ENCODE assay signal across 1 cellular context in the genomic region with DNA sequence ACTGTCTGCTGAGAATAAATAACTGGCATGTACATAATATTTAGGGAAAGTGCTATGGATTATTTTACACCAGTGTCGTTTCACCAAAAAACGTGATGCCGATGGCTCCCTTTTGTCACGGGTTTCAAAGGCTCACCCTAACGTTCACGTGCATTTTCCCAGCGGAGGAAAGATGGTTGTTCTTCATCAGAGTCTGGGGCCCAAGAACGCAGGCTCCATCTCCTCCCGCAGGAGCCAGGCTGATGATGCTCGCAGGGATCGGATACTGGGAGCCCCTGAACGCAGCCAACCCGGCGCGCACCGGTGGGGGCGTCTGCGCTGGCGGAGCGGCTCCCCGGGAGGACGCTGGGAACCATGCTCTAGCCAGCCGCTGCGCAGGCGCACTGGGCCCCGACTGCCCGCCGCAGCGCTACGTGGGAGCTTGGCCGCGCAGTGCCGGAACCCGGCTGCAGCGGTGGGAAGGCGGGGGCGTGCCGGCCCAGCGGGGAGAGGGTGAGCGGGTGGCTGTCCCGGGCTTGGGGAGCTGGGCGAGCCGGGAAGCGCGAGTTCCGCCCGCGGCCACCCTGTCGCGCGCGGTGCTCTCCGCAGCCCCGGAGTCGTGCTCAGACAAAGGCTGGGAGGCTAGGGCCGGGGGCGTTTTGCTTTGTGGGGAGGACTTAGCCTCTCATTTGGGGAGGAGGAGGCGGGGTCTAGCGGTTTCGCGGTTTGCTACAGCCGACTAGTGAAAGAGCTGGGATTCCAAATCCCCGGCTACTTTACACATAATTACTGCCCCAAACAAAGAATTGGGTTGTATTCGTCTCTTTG.
A peak's percentile ranks its signal among the peaks of the same experiment; 100 is the strongest.
TF ChIP-seq lines count a peak whose summit lies in the region.

Gene ZFP69B, plus strand, starts transcription at position 793 of the 807 bp plus-strand sequence. CDS start 486 bp downstream, outside the sequence.

TF ChIP-seq in HEK293, 187 proteins besides CTCF, POLR2A, EP300 and RAD21 (continued from another document and continues in another):
- TF ChIP-seq PRDM4 (tag by site-specific recombination; IDR thresholded peaks at IDR 0.05) (peak; percentile 65; the same call in 1 of the 2 replicates), ZBTB1 (tag by site-specific recombination; IDR thresholded peaks at IDR 0.05) (no peak), ZNF184 (tag by site-specific recombination; IDR thresholded peaks at IDR 0.05) (0 out of 2 replicates have a peak, but pooled peaks have one; percentile 57), ZNF639 (tag by site-specific recombination; IDR thresholded peaks at IDR 0.05) (no peak), ZNF274 (IDR thresholded peaks at IDR 0.05; ENCODE audit: low read length) (no peak), ZNF274 (tag by site-specific recombination; IDR thresholded peaks at IDR 0.05; ENCODE audit: borderline replicate concordance) (no peak), OVOL3 (tag by site-specific recombination; IDR thresholded peaks at IDR 0.05) (no peak), ZNF350 (tag by site-specific recombination; IDR thresholded peaks at IDR 0.05) (no peak), ZNF223 (tag by site-specific recombination; IDR thresholded peaks at IDR 0.05) (no peak), EGR2 (tag by site-specific recombination; IDR thresholded peaks at IDR 0.05; ENCODE audit: low read depth) (peak; percentile 95), ZBTB20 (tag by site-specific recombination; IDR thresholded peaks at IDR 0.05) (peak; percentile 97), ZSCAN16 (tag by site-specific recombination; IDR thresholded peaks at IDR 0.05) (0 out of 2 replicates have a peak, but pooled peaks have one; percentile 22), ZIC2 (tag by site-specific recombination; IDR thresholded peaks at IDR 0.05) (peak; percentile 80), ZNF2 (tag by site-specific recombination; IDR thresholded peaks at IDR 0.05) (no peak; the same call in 1 of the 2 replicates), ZNF239 (tag by site-specific recombination; IDR thresholded peaks at IDR 0.05) (no peak), ZNF324 (tag by site-specific recombination; IDR thresholded peaks at IDR 0.05) (0 out of 2 replicates have a peak, but pooled peaks have one; percentile 19), ZNF157 (tag by site-specific recombination; IDR thresholded peaks at IDR 0.05) (no peak), ZNF24 (tag by site-specific recombination; IDR thresholded peaks at IDR 0.05) (no peak), ZNF558 (tag by site-specific recombination; IDR thresholded peaks at IDR 0.05) (no peak), PRDM10 (tag by site-specific recombination; IDR thresholded peaks at IDR 0.05) (no peak; the same call in 1 of the 2 replicates), ZNF311 (tag by site-specific recombination; IDR thresholded peaks at IDR 0.05; ENCODE audit: borderline replicate concordance) (no peak), ZNF211 (tag by site-specific recombination; IDR thresholded peaks at IDR 0.05; ENCODE audit: low read depth) (no peak), TCF7L2 (IDR thresholded peaks at IDR 0.05; ENCODE audit: borderline replicate concordance, low read depth, low read length) (no peak), TSHZ1 (tag by site-specific recombination; IDR thresholded peaks at IDR 0.05; ENCODE audit: borderline replicate concordance) (no peak), ZNF843 (tag by site-specific recombination; IDR thresholded peaks at IDR 0.05) (no peak), GLI2 (tag by site-specific recombination; IDR thresholded peaks at IDR 0.05; ENCODE audit: borderline replicate concordance, low read depth) (no peak), ZNF555 (tag by site-specific recombination; conservative IDR thresholded peaks at IDR 0.05) (no peak), ZNF670 (tag by site-specific recombination; IDR thresholded peaks at IDR 0.05; ENCODE audit: low read depth) (no peak), ZNF280D (tag by site-specific recombination; IDR thresholded peaks at IDR 0.05) (no peak)
- TF ChIP-seq, protein P1, sequence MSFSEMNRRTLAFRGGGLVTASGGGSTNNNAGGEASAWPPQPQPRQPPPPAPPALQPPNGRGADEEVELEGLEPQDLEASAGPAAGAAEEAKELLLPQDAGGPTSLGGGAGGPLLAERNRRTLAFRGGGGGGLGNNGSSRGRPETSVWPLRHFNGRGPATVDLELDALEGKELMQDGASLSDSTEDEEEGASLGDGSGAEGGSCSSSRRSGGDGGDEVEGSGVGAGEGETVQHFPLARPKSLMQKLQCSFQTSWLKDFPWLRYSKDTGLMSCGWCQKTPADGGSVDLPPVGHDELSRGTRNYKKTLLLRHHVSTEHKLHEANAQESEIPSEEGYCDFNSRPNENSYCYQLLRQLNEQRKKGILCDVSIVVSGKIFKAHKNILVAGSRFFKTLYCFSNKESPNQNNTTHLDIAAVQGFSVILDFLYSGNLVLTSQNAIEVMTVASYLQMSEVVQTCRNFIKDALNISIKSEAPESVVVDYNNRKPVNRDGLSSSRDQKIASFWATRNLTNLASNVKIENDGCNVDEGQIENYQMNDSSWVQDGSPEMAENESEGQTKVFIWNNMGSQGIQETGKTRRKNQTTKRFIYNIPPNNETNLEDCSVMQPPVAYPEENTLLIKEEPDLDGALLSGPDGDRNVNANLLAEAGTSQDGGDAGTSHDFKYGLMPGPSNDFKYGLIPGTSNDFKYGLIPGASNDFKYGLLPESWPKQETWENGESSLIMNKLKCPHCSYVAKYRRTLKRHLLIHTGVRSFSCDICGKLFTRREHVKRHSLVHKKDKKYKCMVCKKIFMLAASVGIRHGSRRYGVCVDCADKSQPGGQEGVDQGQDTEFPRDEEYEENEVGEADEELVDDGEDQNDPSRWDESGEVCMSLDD (tag by site-specific recombination; IDR thresholded peaks at IDR 0.05), result peak; percentile 70
- TF ChIP-seq, protein P2, sequence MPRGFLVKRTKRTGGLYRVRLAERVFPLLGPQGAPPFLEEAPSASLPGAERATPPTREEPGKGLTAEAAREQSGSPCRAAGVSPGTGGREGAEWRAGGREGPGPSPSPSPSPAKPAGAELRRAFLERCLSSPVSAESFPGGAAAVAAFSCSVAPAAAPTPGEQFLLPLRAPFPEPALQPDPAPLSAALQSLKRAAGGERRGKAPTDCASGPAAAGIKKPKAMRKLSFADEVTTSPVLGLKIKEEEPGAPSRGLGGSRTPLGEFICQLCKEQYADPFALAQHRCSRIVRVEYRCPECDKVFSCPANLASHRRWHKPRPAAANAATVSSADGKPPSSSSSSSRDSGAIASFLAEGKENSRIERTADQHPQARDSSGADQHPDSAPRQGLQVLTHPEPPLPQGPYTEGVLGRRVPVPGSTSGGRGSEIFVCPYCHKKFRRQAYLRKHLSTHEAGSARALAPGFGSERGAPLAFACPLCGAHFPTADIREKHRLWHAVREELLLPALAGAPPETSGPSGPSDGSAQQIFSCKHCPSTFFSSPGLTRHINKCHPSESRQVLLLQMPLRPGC (tag by site-specific recombination; IDR thresholded peaks at IDR 0.05), result no peak
- TF ChIP-seq, protein P3, sequence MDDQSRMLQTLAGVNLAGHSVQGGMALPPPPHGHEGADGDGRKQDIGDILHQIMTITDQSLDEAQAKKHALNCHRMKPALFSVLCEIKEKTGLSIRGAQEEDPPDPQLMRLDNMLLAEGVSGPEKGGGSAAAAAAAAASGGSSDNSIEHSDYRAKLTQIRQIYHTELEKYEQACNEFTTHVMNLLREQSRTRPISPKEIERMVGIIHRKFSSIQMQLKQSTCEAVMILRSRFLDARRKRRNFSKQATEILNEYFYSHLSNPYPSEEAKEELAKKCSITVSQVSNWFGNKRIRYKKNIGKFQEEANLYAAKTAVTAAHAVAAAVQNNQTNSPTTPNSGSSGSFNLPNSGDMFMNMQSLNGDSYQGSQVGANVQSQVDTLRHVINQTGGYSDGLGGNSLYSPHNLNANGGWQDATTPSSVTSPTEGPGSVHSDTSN (CRISPR knock-in tag; IDR thresholded peaks at IDR 0.05), result peak; percentile 67; the same call in 1 of the 2 replicates
